1 cellular context compared by ENCODE assay signal in genomic region chr18:62438402-62438801, GRCh38.
TF ChIP-seq lines count a peak whose summit lies in the region.

No MANE protein-coding gene starts in this region.

TF ChIP-seq in HepG2, 621 proteins besides CTCF, POLR2A, EP300 and RAD21 (continued from another document):
- peak; percentile 33; the same call in 1 of the 2 replicates for TF ChIP-seq PAXIP1 (CRISPR knock-in tag; conservative IDR thresholded peaks at IDR 0.05)
- TF ChIP-seq XRCC5 (optimal IDR thresholded peaks at IDR 0.05; ENCODE audit: low read length): no peak
- TF ChIP-seq ELF3 (CRISPR knock-in tag; IDR thresholded peaks at IDR 0.05): 0 out of 2 replicates have a peak, but pooled peaks have one; percentile 14
- TF ChIP-seq U2AF2 (IDR thresholded peaks at IDR 0.05; ENCODE audit: low read depth, low read length): no peak
- peak; percentile 60 for TF ChIP-seq ZNF687 (CRISPR knock-in tag; IDR thresholded peaks at IDR 0.05)
- peak; percentile 16; the same call in 1 of the 2 replicates for TF ChIP-seq HNF4G (IDR thresholded peaks at IDR 0.05; ENCODE audit: borderline replicate concordance, low read depth, low read length)
- no peak for TF ChIP-seq HNF4G (CRISPR knock-in tag; IDR thresholded peaks at IDR 0.05; ENCODE audit: borderline replicate concordance, low read depth)
- no peak for TF ChIP-seq MAF1 (CRISPR knock-in tag; IDR thresholded peaks at IDR 0.05; ENCODE audit: borderline replicate concordance)
- peak; percentile 74; the same call in 1 of the 2 replicates for TF ChIP-seq HOMEZ (CRISPR knock-in tag; IDR thresholded peaks at IDR 0.05; ENCODE audit: low read depth)
- no peak for TF ChIP-seq ZNF431 (CRISPR knock-in tag; IDR thresholded peaks at IDR 0.05; ENCODE audit: borderline replicate concordance, low read depth)
- TF ChIP-seq TEAD3 (CRISPR knock-in tag; optimal IDR thresholded peaks at IDR 0.05; ENCODE audit: borderline replicate concordance): peak; percentile 30
- TF ChIP-seq ZBTB38 (CRISPR knock-in tag; IDR thresholded peaks at IDR 0.05): peak; percentile 71; the same call in 1 of the 2 replicates
- TF ChIP-seq POGZ (CRISPR knock-in tag; IDR thresholded peaks at IDR 0.05): peak; percentile 72
- 0 out of 3 replicates have a peak, but pooled peaks have one; percentile 16 for TF ChIP-seq MXI1 (IDR thresholded peaks at IDR 0.05; ENCODE audit: borderline replicate concordance, low read depth, low read length)
- TF ChIP-seq UBTF (CRISPR knock-in tag; IDR thresholded peaks at IDR 0.05): 0 out of 2 replicates have a peak, but pooled peaks have one; percentile 24
- peak; percentile 63; the same call in 1 of the 2 replicates for TF ChIP-seq TCF7 (IDR thresholded peaks at IDR 0.05; ENCODE audit: low read depth)
TF ChIP-seq in HepG2: peak in this region for 18.
